Comparison of ENCODE assay signal across 10 cellular contexts in genomic region chr10:44968101-44968886, GRCh38. TPM values are rescaled to one million over a fixed set of nuclear protein-coding genes. Genes with fewer than 3 reads are reported as not detected.
DNase-seq lines count a peak whose midpoint lies in the region; ATAC-seq and TF ChIP-seq lines count a peak whose summit lies in the region.
"Had no signal": no experiment of that assay in that cellular context is flagged by ENCODE, and none has a peak within 500 bp of the region (broad histone marks: within the 10 kb centered on the region; RNA-seq: fewer than 3 reads in every experiment).

No MANE protein-coding gene starts in this region.

- H3K36me3 Mint-ChIP-seq in activated CD8-positive, alpha-beta memory T cell treated with anti-CD3 and anti-CD28 coated beads, Interleukin-2, amount 10 ng/mL, durations not matched to agents 7 days and 5 days, result peaks cover 2% of the 10 kb centered on the region

- H3K27me3 Mint-ChIP-seq in activated CD8-positive, alpha-beta memory T cell treated with anti-CD3 and anti-CD28 coated beads, Interleukin-2, amount 10 ng/mL, durations not matched to agents 7 days and 5 days, result no peaks in the 10 kb centered on the region

- H3K9me3 ChIP-seq in tibial nerve, result no peaks in the 10 kb centered on the region

- H3K4me1 Mint-ChIP-seq in activated CD8-positive, alpha-beta memory T cell treated with anti-CD3 and anti-CD28 coated beads, Interleukin-2, amount 10 ng/mL, durations not matched to agents 7 days and 5 days, result peaks cover 32% of the 10 kb centered on the region

- no peak for TF ChIP-seq CTCF in tibial nerve (IDR thresholded peaks at IDR 0.05)

- DNase-seq in activated CD8-positive, alpha-beta memory T cell treated with anti-CD3 and anti-CD28 coated beads, Interleukin-2, amount 10 ng/mL, durations not matched to agents 7 days and 5 days, result peak; percentile 77
- DNase-seq in activated CD8-positive, alpha-beta memory T cell treated with anti-CD3 and anti-CD28 coated beads, Interleukin-2, amount 50 U/mL, for 4 hours, result no peak
- DNase-seq in amniotic epithelial cell (ENCODE audit: low read depth), result peak; percentile 65
- DNase-seq in medulla oblongata (ENCODE audit: extremely low spot score), result peak; percentile 82
- DNase-seq in tibial nerve (ENCODE audit: low spot score in 2 of 2), result peak in 1 of 2 donors; percentile 69
- no peak for DNase-seq in DMS114 treated with DMSO at 0.1 percent for 48 hours (lab: John Stamatoyannopoulos, UW; ENCODE audit: unreplicated experiment)
- DNase-seq: dermis blood vessel endothelial cell had no signal

- H3K27ac ChIP-seq in tibial nerve, result peak overlapping the region; percentile 63 to 94 (median 80)

- 24 to 43% methylated on average over 8 of the region's 8 CpGs for WGBS in tibial nerve, 2 donors

- ATAC-seq in activated CD8-positive, alpha-beta memory T cell treated with anti-CD3 and anti-CD28 coated beads, Interleukin-2, amount 10 ng/mL, durations not matched to agents 7 days and 5 days, result peak; percentile 77
- no peak for ATAC-seq in GM21381 (IDR thresholded peaks at IDR 0.05; ENCODE audit: unreplicated experiment)
- no peak for ATAC-seq in GM18498 (IDR thresholded peaks at IDR 0.05; ENCODE audit: unreplicated experiment)
- ATAC-seq: HCT116 had no signal

- H3K27me3 ChIP-seq in tibial nerve, result no peaks in the 10 kb centered on the region

- H3K36me3 ChIP-seq in tibial nerve, result peaks cover 0 to 47% (median 0%) of the 10 kb centered on the region in 3 donors

- H3K4me3 ChIP-seq in tibial nerve, result peak overlapping the region in 2 of 4 donors; percentile 0 to 15

- H3K9me3 Mint-ChIP-seq in activated CD8-positive, alpha-beta memory T cell treated with anti-CD3 and anti-CD28 coated beads, Interleukin-2, amount 10 ng/mL, durations not matched to agents 7 days and 5 days (ENCODE audit: low read depth), result no peaks in the 10 kb centered on the region

- peak overlapping the region; percentile 63 for H3K27ac Mint-ChIP-seq in activated CD8-positive, alpha-beta memory T cell treated with anti-CD3 and anti-CD28 coated beads, Interleukin-2, amount 10 ng/mL, durations not matched to agents 7 days and 5 days

- H3K4me3 Mint-ChIP-seq in activated CD8-positive, alpha-beta memory T cell treated with anti-CD3 and anti-CD28 coated beads, Interleukin-2, amount 10 ng/mL, durations not matched to agents 7 days and 5 days, result no peak overlapping the region

- TF ChIP-seq POLR2A in tibial nerve (IDR thresholded peaks at IDR 0.05), result no peak

- TF ChIP-seq EP300 in tibial nerve (IDR thresholded peaks at IDR 0.05), result peak in 1 of 2 donors; percentile 80

- peaks cover 8 to 94% (median 66%) of the 10 kb centered on the region in 4 donors for H3K4me1 ChIP-seq in tibial nerve

- CTCF ChIA-PET in activated CD8-positive, alpha-beta memory T cell treated with anti-CD3 and anti-CD28 coated beads, Interleukin-2, amount 10 ng/mL, durations not matched to agents 7 days and 5 days (lab: Charles Lee), result interaction anchor here (1.0 to 5.2 kb wide), 3 partner anchors 11 to 40 kb away, joined by 3 to 38 read pairs (median 4); partner anchors contain the start of gene DEPP1

RNA-seq across cellular contexts. Expression of gene RASSF4, which starts 8.7 kb away (rescaled TPM):
- 1 to 10 TPM; 1.2 to 3.1 TPM for total RNA-seq in activated CD8-positive, alpha-beta memory T cell treated with anti-CD3 and anti-CD28 coated beads, Interleukin-2, amount 10 ng/mL, durations not matched to agents 7 days and 5 days
- total RNA-seq in tibial nerve, result 100 to 1,000 TPM; 153 to 275 (median 185) TPM

RNA-seq across cellular contexts. Expression of gene DEPP1, which starts 10.3 kb away (rescaled TPM):
- total RNA-seq in activated CD8-positive, alpha-beta memory T cell treated with anti-CD3 and anti-CD28 coated beads, Interleukin-2, amount 10 ng/mL, durations not matched to agents 7 days and 5 days, result under 1 TPM in 1 of 2 experiments, not detected in 1; 0.37 TPM
- 1,000 to 10,000 TPM in 1 of 4 donors, 100 to 1,000 TPM in 3; 530 to 1,439 (median 798) TPM for total RNA-seq in tibial nerve

RNA-seq across cellular contexts. Expression of gene ZNF22, which starts 32.4 kb away (rescaled TPM):
- total RNA-seq in activated CD8-positive, alpha-beta memory T cell treated with anti-CD3 and anti-CD28 coated beads, Interleukin-2, amount 10 ng/mL, durations not matched to agents 7 days and 5 days, result 10 to 100 TPM; 29.5 to 29.6 TPM
- 10 to 100 TPM; 23.4 to 30.2 (median 26.0) TPM for total RNA-seq in tibial nerve

RNA-seq across cellular contexts. Expression of gene TMEM72, which starts 57.2 kb away (rescaled TPM):
- not detected for total RNA-seq in activated CD8-positive, alpha-beta memory T cell treated with anti-CD3 and anti-CD28 coated beads, Interleukin-2, amount 10 ng/mL, durations not matched to agents 7 days and 5 days
- total RNA-seq in tibial nerve, result under 1 TPM in 2 of 4 donors, not detected in 2; 0.20 to 0.21 TPM
- total RNA-seq: dermis blood vessel endothelial cell had no signal

Comparison
In these comparisons a context has a peak if more than half of its experiments do, and no peak if none do; other contexts are left out.
1. DNase-seq: peak in activated CD8-positive, alpha-beta memory T cell treated with anti-CD3 and anti-CD28 coated beads, Interleukin-2, amount 10 ng/mL, durations not matched to agents 7 days and 5 days (single experiment), amniotic epithelial cell (single experiment) and medulla oblongata (single experiment); none in activated CD8-positive, alpha-beta memory T cell treated with anti-CD3 and anti-CD28 coated beads, Interleukin-2, amount 50 U/mL, for 4 hours (single experiment) and DMS114 treated with DMSO at 0.1 percent for 48 hours (single experiment).
2. RNA of gene RASSF4, which starts 8.7 kb away (total RNA-seq): 153 to 275 TPM in tibial nerve; 1.2 to 3.1 TPM in activated CD8-positive, alpha-beta memory T cell treated with anti-CD3 and anti-CD28 coated beads, Interleukin-2, amount 10 ng/mL, durations not matched to agents 7 days and 5 days; every median in the first group is over 10 times any median in the second.
3. RNA of gene DEPP1, which starts 10.3 kb away (total RNA-seq): 530 to 1,439 TPM in tibial nerve; 0.37 TPM in activated CD8-positive, alpha-beta memory T cell treated with anti-CD3 and anti-CD28 coated beads, Interleukin-2, amount 10 ng/mL, durations not matched to agents 7 days and 5 days; every median in the first group is over 100 times any median in the second.